8 cellular contexts compared by ENCODE assay signal in the genomic region with DNA sequence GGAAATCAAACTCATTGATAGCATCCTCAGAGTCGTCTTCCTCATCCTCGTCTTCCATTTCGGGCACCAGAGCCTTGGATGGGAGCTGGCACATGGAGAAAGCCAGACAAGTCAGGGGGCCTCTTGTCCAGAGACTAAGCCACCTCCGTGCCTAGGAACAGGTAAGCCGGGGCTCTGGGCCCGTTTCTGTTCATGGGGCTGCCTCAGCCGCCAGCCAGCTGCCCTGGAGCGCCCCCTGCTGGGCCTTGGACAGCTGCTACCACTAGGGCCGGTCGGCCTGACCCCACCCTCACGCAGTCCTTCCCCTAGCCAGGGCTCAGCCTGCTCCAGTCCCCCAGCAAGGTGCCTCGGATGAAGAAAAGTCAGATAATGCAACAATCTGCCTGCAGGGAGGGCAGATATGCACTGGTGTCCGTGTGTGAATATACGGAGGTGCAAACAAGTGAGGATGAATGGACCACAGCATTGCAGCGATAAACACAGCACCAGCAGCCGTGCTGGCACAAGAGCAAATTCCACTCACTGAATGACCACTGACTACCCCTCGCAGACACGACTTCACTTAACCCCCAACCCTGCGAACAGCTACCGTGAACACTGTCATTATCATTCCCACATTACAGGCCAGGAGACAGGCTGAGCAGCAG. TPM values are rescaled to one million over a fixed set of nuclear protein-coding genes. Genes with fewer than 3 reads are reported as not detected.
DNase-seq lines count a peak whose midpoint lies in the region; TF ChIP-seq lines count a peak whose summit lies in the region.

No MANE protein-coding gene starts in this region.

- H3K4me1 ChIP-seq in thyroid gland: no peaks in the 10 kb centered on the region

- peak overlapping the region in 1 of 3 donors; percentile 9 for H3K27ac ChIP-seq in thyroid gland

- no peak overlapping the region for H3K4me3 ChIP-seq in fibroblast of pulmonary artery (replicated peaks; ENCODE audit: low read depth, low read length)
- no peak overlapping the region for H3K4me3 ChIP-seq in thyroid gland (replicated peaks in 1 of 3)

- H3K36me3 ChIP-seq in thyroid gland: peaks cover 73 to 75% of the 10 kb centered on the region in 2 donors

- intact Hi-C loops in activated T-helper 1 cell treated with anti-CD3 and anti-CD28 coated beads, Interleukin-12 subunit alpha, Interleukin-12 subunit beta, Interleukin-2, Interleukin-4 antibody, amounts not matched to agents 30 ng/mL and 10 ng/mL and 1 ng/mL, durations not matched to agents 14 hours and 24 hours and 36 hours (cut with micrococcal nuclease): loop anchor here (1.0 kb wide), 3 partner anchors 12 to 200 kb away; partner anchors contain the start of gene PRKD2
- intact Hi-C loops in thyroid gland (cut with DNase I): no loop called here

- no peak overlapping the region for H3K27ac Mint-ChIP-seq in activated T-helper 1 cell treated with anti-CD3 and anti-CD28 coated beads, Interleukin-12 subunit alpha, Interleukin-12 subunit beta, Interleukin-2, Interleukin-4 antibody, amounts not matched to agents 30 ng/mL and 10 ng/mL and 1 ng/mL, durations not matched to agents 14 hours and 24 hours and 36 hours
- H3K27ac Mint-ChIP-seq in osteocyte (ENCODE audit: unreplicated experiment): peak overlapping the region; percentile 34

- no peaks in the 10 kb centered on the region for H3K9me3 ChIP-seq in thyroid gland

- TF ChIP-seq POLR2A in thyroid gland (IDR thresholded peaks at IDR 0.05): no peak

- DNase-seq in NOMO-1 (lab: John Stamatoyannopoulos, UW; ENCODE audit: unreplicated experiment in 2 of 2) (peak; percentile 45 to 58), NOMO-1 treated with dmso at 0.1 percent for 144 hours (lab: John Stamatoyannopoulos, UW; ENCODE audit: unreplicated experiment) (no peak), OCI-M1 (lab: John Stamatoyannopoulos, UW) (peak; percentile 83), fibroblast of pulmonary artery (ENCODE audit: low read depth) (peak; percentile 70), osteocyte (ENCODE audit: extremely low spot score, unreplicated experiment) (no peak), thyroid gland (peak; percentile 61 to 67), RKO (ENCODE audit: low spot score) (no peak)
- DNase-seq in activated T-helper 1 cell treated with anti-CD3 and anti-CD28 coated beads, Interleukin-12 subunit alpha, Interleukin-12 subunit beta, Interleukin-2, Interleukin-4 antibody, amounts not matched to agents 30 ng/mL and 10 ng/mL and 1 ng/mL, durations not matched to agents 14 hours and 24 hours and 36 hours (ENCODE audit: low spot score): peak; percentile 74

- no peaks in the 10 kb centered on the region for H3K27me3 Mint-ChIP-seq in activated T-helper 1 cell treated with anti-CD3 and anti-CD28 coated beads, Interleukin-12 subunit alpha, Interleukin-12 subunit beta, Interleukin-2, Interleukin-4 antibody, amounts not matched to agents 30 ng/mL and 10 ng/mL and 1 ng/mL, durations not matched to agents 14 hours and 24 hours and 36 hours (ENCODE audit: insufficient read depth)
- H3K27me3 Mint-ChIP-seq in osteocyte (ENCODE audit: unreplicated experiment): no peaks in the 10 kb centered on the region

- H3K4me3 Mint-ChIP-seq in activated T-helper 1 cell treated with anti-CD3 and anti-CD28 coated beads, Interleukin-12 subunit alpha, Interleukin-12 subunit beta, Interleukin-2, Interleukin-4 antibody, amounts not matched to agents 30 ng/mL and 10 ng/mL and 1 ng/mL, durations not matched to agents 14 hours and 24 hours and 36 hours: no peak overlapping the region
- no peak overlapping the region for H3K4me3 Mint-ChIP-seq in osteocyte (ENCODE audit: unreplicated experiment)

- H3K4me1 Mint-ChIP-seq in activated T-helper 1 cell treated with anti-CD3 and anti-CD28 coated beads, Interleukin-12 subunit alpha, Interleukin-12 subunit beta, Interleukin-2, Interleukin-4 antibody, amounts not matched to agents 30 ng/mL and 10 ng/mL and 1 ng/mL, durations not matched to agents 14 hours and 24 hours and 36 hours (ENCODE audit: low read depth): peaks cover 28% of the 10 kb centered on the region
- H3K4me1 Mint-ChIP-seq in osteocyte (ENCODE audit: unreplicated experiment): peaks cover 37% of the 10 kb centered on the region

- peak; percentile 94 for TF ChIP-seq CTCF in fibroblast of pulmonary artery (IDR thresholded peaks at IDR 0.05; ENCODE audit: low read length, missing control alignments)
- TF ChIP-seq CTCF in osteocyte (IDR thresholded peaks at IDR 0.05): peak; percentile 92
- TF ChIP-seq CTCF in thyroid gland (IDR thresholded peaks at IDR 0.05): peak; percentile 62 to 87 (median 72)

- H3K36me3 Mint-ChIP-seq in activated T-helper 1 cell treated with anti-CD3 and anti-CD28 coated beads, Interleukin-12 subunit alpha, Interleukin-12 subunit beta, Interleukin-2, Interleukin-4 antibody, amounts not matched to agents 30 ng/mL and 10 ng/mL and 1 ng/mL, durations not matched to agents 14 hours and 24 hours and 36 hours (ENCODE audit: low read depth): peaks cover 45% of the 10 kb centered on the region
- peaks cover 31% of the 10 kb centered on the region for H3K36me3 Mint-ChIP-seq in osteocyte (ENCODE audit: unreplicated experiment)

- H3K27me3 ChIP-seq in thyroid gland: no peaks in the 10 kb centered on the region

- WGBS in thyroid gland, 2 donors: 53 to 57% methylated on average over 15 to 19 of the region's 20 CpGs

- no peaks in the 10 kb centered on the region for H3K9me3 Mint-ChIP-seq in activated T-helper 1 cell treated with anti-CD3 and anti-CD28 coated beads, Interleukin-12 subunit alpha, Interleukin-12 subunit beta, Interleukin-2, Interleukin-4 antibody, amounts not matched to agents 30 ng/mL and 10 ng/mL and 1 ng/mL, durations not matched to agents 14 hours and 24 hours and 36 hours
- no peaks in the 10 kb centered on the region for H3K9me3 Mint-ChIP-seq in osteocyte (ENCODE audit: unreplicated experiment)

RNA-seq across cellular contexts. Expression of gene PRKD2, which starts 11.9 kb away (rescaled TPM):
- 88.6 and 92.9 TPM in 2 replicates for total RNA-seq in activated T-helper 1 cell treated with anti-CD3 and anti-CD28 coated beads, Interleukin-12 subunit alpha, Interleukin-12 subunit beta, Interleukin-2, Interleukin-4 antibody, amounts not matched to agents 30 ng/mL and 10 ng/mL and 1 ng/mL, durations not matched to agents 14 hours and 24 hours and 36 hours
- total RNA-seq in osteocyte (41.9 and 43.9 TPM in 2 replicates), thyroid gland (10 to 100 TPM; 23.7 to 40.7 (median 32.7) TPM)

RNA-seq across cellular contexts. Expression of gene FKRP, which starts 17.0 kb away (rescaled TPM):
- 25.1 and 26.6 TPM in 2 replicates for total RNA-seq in activated T-helper 1 cell treated with anti-CD3 and anti-CD28 coated beads, Interleukin-12 subunit alpha, Interleukin-12 subunit beta, Interleukin-2, Interleukin-4 antibody, amounts not matched to agents 30 ng/mL and 10 ng/mL and 1 ng/mL, durations not matched to agents 14 hours and 24 hours and 36 hours
- total RNA-seq in osteocyte (34.0 and 37.7 TPM in 2 replicates), thyroid gland (10 to 100 TPM; 20.1 to 40.1 (median 23.1) TPM)

RNA-seq across cellular contexts. Expression of gene STRN4, which starts 17.4 kb away (rescaled TPM):
- 106 and 116 TPM in 2 replicates for total RNA-seq in activated T-helper 1 cell treated with anti-CD3 and anti-CD28 coated beads, Interleukin-12 subunit alpha, Interleukin-12 subunit beta, Interleukin-2, Interleukin-4 antibody, amounts not matched to agents 30 ng/mL and 10 ng/mL and 1 ng/mL, durations not matched to agents 14 hours and 24 hours and 36 hours
- 87.1 and 93.5 TPM in 2 replicates for total RNA-seq in osteocyte
- total RNA-seq in thyroid gland: 10 to 100 TPM; 54.1 to 73.4 (median 67.7) TPM

RNA-seq across cellular contexts. Expression of gene SLC1A5, which starts 59.6 kb away (rescaled TPM):
- 264 and 267 TPM in 2 replicates for total RNA-seq in activated T-helper 1 cell treated with anti-CD3 and anti-CD28 coated beads, Interleukin-12 subunit alpha, Interleukin-12 subunit beta, Interleukin-2, Interleukin-4 antibody, amounts not matched to agents 30 ng/mL and 10 ng/mL and 1 ng/mL, durations not matched to agents 14 hours and 24 hours and 36 hours
- total RNA-seq in osteocyte (313 and 354 TPM in 2 replicates), thyroid gland (10 to 100 TPM in 3 of 4 donors, 1 to 10 TPM in 1; 9.3 to 18.5 (median 11.8) TPM)

Comparison
In these comparisons a context has a peak if more than half of its experiments do, and no peak if none do; other contexts are left out.
1. DNase-seq: peak in NOMO-1 (2 of 2), OCI-M1 (single experiment), activated T-helper 1 cell treated with anti-CD3 and anti-CD28 coated beads, Interleukin-12 subunit alpha, Interleukin-12 subunit beta, Interleukin-2, Interleukin-4 antibody, amounts not matched to agents 30 ng/mL and 10 ng/mL and 1 ng/mL, durations not matched to agents 14 hours and 24 hours and 36 hours (single experiment), fibroblast of pulmonary artery (single experiment) and thyroid gland (2 of 2); none in NOMO-1 treated with dmso at 0.1 percent for 144 hours (single experiment), osteocyte (single experiment) and RKO (single experiment).
2. Peak in every context shown above with its lines, with median percentiles within 50 percentile points of each other: CTCF ChIP-seq.